26 cellular contexts compared by ENCODE assay signal in the genomic region with DNA sequence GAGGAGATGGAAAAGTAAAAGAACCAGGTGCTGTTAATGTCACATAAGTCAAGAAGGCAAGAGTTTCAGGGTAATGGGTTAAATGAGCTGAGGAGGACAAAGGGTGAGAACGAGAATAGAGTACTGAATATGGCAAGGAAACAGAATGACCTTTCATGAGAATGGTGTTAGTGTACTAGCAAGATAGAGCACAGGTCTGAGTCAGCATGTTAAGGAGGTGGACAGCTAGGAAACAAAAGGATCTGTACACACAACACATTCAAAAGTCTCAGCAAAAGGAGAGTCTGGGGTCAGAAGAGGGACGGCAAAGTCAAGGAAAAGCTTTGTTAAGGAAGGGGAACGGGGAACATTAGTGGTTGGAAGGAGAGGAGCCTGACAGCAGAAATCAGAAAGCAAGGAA. TPM values are rescaled to one million over a fixed set of nuclear protein-coding genes. Genes with fewer than 3 reads are reported as not detected.
DNase-seq lines count a peak whose midpoint lies in the region; ATAC-seq and TF ChIP-seq lines count a peak whose summit lies in the region.
"Had no signal": no experiment of that assay in that cellular context is flagged by ENCODE, and none has a peak within 500 bp of the region (broad histone marks: within the 10 kb centered on the region; RNA-seq: fewer than 3 reads in every experiment).

No MANE protein-coding gene starts in this region.

- no peak for TF ChIP-seq CTCF in mucosa of descending colon (IDR thresholded peaks at IDR 0.05)

- no peaks in the 10 kb centered on the region for H3K9me3 ChIP-seq in mucosa of descending colon

- no peaks in the 10 kb centered on the region for H3K4me1 Mint-ChIP-seq in activated CD4-positive, alpha-beta T cell treated with anti-CD3 and anti-CD28 coated beads for 36 hours
- no peaks in the 10 kb centered on the region for H3K4me1 Mint-ChIP-seq in stimulated activated naive CD8-positive, alpha-beta T cell treated with anti-CD3 and anti-CD28 coated beads, Interleukin-15, Interleukin-2, amounts not matched to agents 100 ng/mL and 50 ng/mL, for 24 hours (ENCODE audit: low read depth)
- no peaks in the 10 kb centered on the region for H3K4me1 Mint-ChIP-seq in stimulated activated naive CD8-positive, alpha-beta T cell treated with anti-CD3 and anti-CD28 coated beads, Interleukin-15, amount 100 ng/mL, for 72 hours
- H3K4me1 Mint-ChIP-seq: B cell had no signal

- peaks cover 9% of the 10 kb centered on the region for H3K36me3 ChIP-seq in mucosa of descending colon (ENCODE audit: low read depth)

- peak overlapping the region; percentile 1 for H3K27ac Mint-ChIP-seq in activated CD4-positive, alpha-beta T cell treated with anti-CD3 and anti-CD28 coated beads for 36 hours
- peak overlapping the region; percentile 49 for H3K27ac Mint-ChIP-seq in stimulated activated naive CD8-positive, alpha-beta T cell treated with anti-CD3 and anti-CD28 coated beads, Interleukin-15, Interleukin-2, amounts not matched to agents 100 ng/mL and 50 ng/mL, for 24 hours
- H3K27ac Mint-ChIP-seq in stimulated activated naive CD8-positive, alpha-beta T cell treated with anti-CD3 and anti-CD28 coated beads, Interleukin-15, amount 100 ng/mL, for 72 hours, result no peak overlapping the region
- H3K27ac Mint-ChIP-seq: B cell; CD8-positive, alpha-beta T cell had no signal

- no peak overlapping the region for H3K4me3 Mint-ChIP-seq in activated CD4-positive, alpha-beta T cell treated with anti-CD3 and anti-CD28 coated beads for 36 hours
- H3K4me3 Mint-ChIP-seq in stimulated activated naive CD8-positive, alpha-beta T cell treated with anti-CD3 and anti-CD28 coated beads, Interleukin-15, Interleukin-2, amounts not matched to agents 100 ng/mL and 50 ng/mL, for 24 hours, result no peak overlapping the region
- no peak overlapping the region for H3K4me3 Mint-ChIP-seq in stimulated activated naive CD8-positive, alpha-beta T cell treated with anti-CD3 and anti-CD28 coated beads, Interleukin-15, amount 100 ng/mL, for 72 hours
- H3K4me3 Mint-ChIP-seq: B cell; CD8-positive, alpha-beta T cell had no signal

- H3K4me3 ChIP-seq in mucosa of descending colon, result no peak overlapping the region
- H3K4me3 ChIP-seq: PC-9 had no signal

- H3K9me3 Mint-ChIP-seq in activated CD4-positive, alpha-beta T cell treated with anti-CD3 and anti-CD28 coated beads for 36 hours (ENCODE audit: low read depth), result no peaks in the 10 kb centered on the region
- no peaks in the 10 kb centered on the region for H3K9me3 Mint-ChIP-seq in stimulated activated naive CD8-positive, alpha-beta T cell treated with anti-CD3 and anti-CD28 coated beads, Interleukin-15, Interleukin-2, amounts not matched to agents 100 ng/mL and 50 ng/mL, for 24 hours
- H3K9me3 Mint-ChIP-seq in stimulated activated naive CD8-positive, alpha-beta T cell treated with anti-CD3 and anti-CD28 coated beads, Interleukin-15, amount 100 ng/mL, for 72 hours, result no peaks in the 10 kb centered on the region
- H3K9me3 Mint-ChIP-seq: CD8-positive, alpha-beta T cell had no signal

- CTCF ChIA-PET in activated CD4-positive, alpha-beta T cell treated with anti-CD3 and anti-CD28 coated beads for 36 hours (lab: Charles Lee), result interaction anchor here (0.7 kb wide), 1 partner anchor 11 kb away, joined by 3 read pairs; no protein-coding TSS in a partner anchor

- peaks cover 21% of the 10 kb centered on the region for H3K36me3 Mint-ChIP-seq in activated CD4-positive, alpha-beta T cell treated with anti-CD3 and anti-CD28 coated beads for 36 hours (ENCODE audit: low read depth)
- H3K36me3 Mint-ChIP-seq in stimulated activated naive CD8-positive, alpha-beta T cell treated with anti-CD3 and anti-CD28 coated beads, Interleukin-15, Interleukin-2, amounts not matched to agents 100 ng/mL and 50 ng/mL, for 24 hours (ENCODE audit: low read depth), result peaks cover 39% of the 10 kb centered on the region

- no peak for DNase-seq in activated CD4-positive, alpha-beta T cell treated with anti-CD3 and anti-CD28 coated beads for 36 hours
- DNase-seq in activated CD4-positive, alpha-beta T cell treated with anti-CD3 and anti-CD28 coated beads for 48 hours, result no peak
- no peak for DNase-seq in stimulated activated naive CD8-positive, alpha-beta T cell treated with anti-CD3 and anti-CD28 coated beads, Interleukin-15, amount 100 ng/mL, for 72 hours
- DNase-seq in iPS-NIHi7 (ENCODE audit: extremely low spot score) (peak; percentile 2), mucosa of descending colon (no peak)
- DNase-seq: CD8-positive, alpha-beta T cell; DMS 273 treated with DMSO at 0.1 percent for 48 hours; DMS79; EL; GDM1; HCEC 1CT; IMR-90; MM.1S; NCI-H1048; NCI-H1417; NCI-H1694; NCI-H2029 treated with DMSO at 0.1 percent for 48 hours; NCI-H446 treated with DMSO at 0.1 percent for 48 hours; NCI-H526; NCI-H82; NK-92 treated with Interleukin-12 subunit alpha and Interleukin-12 subunit beta, amount 100 ng/mL, for 24 hours; PC-9; Right ventricle myocardium superior had no signal

- intact Hi-C loops in activated CD4-positive, alpha-beta T cell treated with anti-CD3 and anti-CD28 coated beads for 36 hours (cut with DNase I, micrococcal nuclease), result no loop called here
- intact Hi-C loops in mucosa of descending colon (cut with DNase I, micrococcal nuclease), result no loop called here

- POLR2A ChIA-PET in activated CD4-positive, alpha-beta T cell treated with anti-CD3 and anti-CD28 coated beads for 36 hours (lab: Charles Lee), result no interaction called here

- peaks cover 15% of the 10 kb centered on the region for H3K4me1 ChIP-seq in mucosa of descending colon (ENCODE audit: low read depth)

- no peaks in the 10 kb centered on the region for H3K27me3 Mint-ChIP-seq in activated CD4-positive, alpha-beta T cell treated with anti-CD3 and anti-CD28 coated beads for 36 hours
- H3K27me3 Mint-ChIP-seq in stimulated activated naive CD8-positive, alpha-beta T cell treated with anti-CD3 and anti-CD28 coated beads, Interleukin-15, Interleukin-2, amounts not matched to agents 100 ng/mL and 50 ng/mL, for 24 hours, result no peaks in the 10 kb centered on the region
- no peaks in the 10 kb centered on the region for H3K27me3 Mint-ChIP-seq in stimulated activated naive CD8-positive, alpha-beta T cell treated with anti-CD3 and anti-CD28 coated beads, Interleukin-15, amount 100 ng/mL, for 72 hours
- H3K27me3 Mint-ChIP-seq: B cell had no signal

- no peak for ATAC-seq in activated CD4-positive, alpha-beta T cell treated with anti-CD3 and anti-CD28 coated beads for 36 hours
- ATAC-seq in stimulated activated naive CD8-positive, alpha-beta T cell treated with anti-CD3 and anti-CD28 coated beads, Interleukin-15, amount 100 ng/mL, for 72 hours, result no peak
- ATAC-seq in HG03520 (IDR thresholded peaks at IDR 0.05; ENCODE audit: unreplicated experiment), result no peak
- no peak for ATAC-seq in mucosa of descending colon
- ATAC-seq: CD8-positive, alpha-beta T cell had no signal

RNA-seq across cellular contexts. Expression of a gene that starts 28.9 kb away (rescaled TPM):
- 1 to 10 TPM; 4.8 to 5.7 TPM for total RNA-seq in activated CD4-positive, alpha-beta T cell treated with anti-CD3 and anti-CD28 coated beads for 36 hours
- total RNA-seq in mucosa of descending colon, result 10 to 100 TPM; 11.2 to 21.0 (median 14.2) TPM

RNA-seq across cellular contexts. Expression of a gene that starts 49.7 kb away (rescaled TPM):
- 10 to 100 TPM in 1 of 2 experiments, 1 to 10 TPM in 1; 7.1 to 11.3 TPM for total RNA-seq in activated CD4-positive, alpha-beta T cell treated with anti-CD3 and anti-CD28 coated beads for 36 hours
- 100 to 1,000 TPM in 2 of 3 donors, 10 to 100 TPM in 1; 53.4 to 134 (median 101) TPM for total RNA-seq in mucosa of descending colon

Comparison
In these comparisons a context has a peak if more than half of its experiments do, and no peak if none do; other contexts are left out.
1. H3K27ac Mint-ChIP-seq: peak in activated CD4-positive, alpha-beta T cell treated with anti-CD3 and anti-CD28 coated beads for 36 hours (single experiment) and stimulated activated naive CD8-positive, alpha-beta T cell treated with anti-CD3 and anti-CD28 coated beads, Interleukin-15, Interleukin-2, amounts not matched to agents 100 ng/mL and 50 ng/mL, for 24 hours (single experiment); none in stimulated activated naive CD8-positive, alpha-beta T cell treated with anti-CD3 and anti-CD28 coated beads, Interleukin-15, amount 100 ng/mL, for 72 hours (0 of 2).
2. RNA of a gene that starts 49.7 kb away (total RNA-seq): 53.4 to 134 TPM in mucosa of descending colon; 7.1 to 11.3 TPM in activated CD4-positive, alpha-beta T cell treated with anti-CD3 and anti-CD28 coated beads for 36 hours; every median in the first group is over 4 times any median in the second.